ENCODE assay signal across 1 cellular context in the genomic region with DNA sequence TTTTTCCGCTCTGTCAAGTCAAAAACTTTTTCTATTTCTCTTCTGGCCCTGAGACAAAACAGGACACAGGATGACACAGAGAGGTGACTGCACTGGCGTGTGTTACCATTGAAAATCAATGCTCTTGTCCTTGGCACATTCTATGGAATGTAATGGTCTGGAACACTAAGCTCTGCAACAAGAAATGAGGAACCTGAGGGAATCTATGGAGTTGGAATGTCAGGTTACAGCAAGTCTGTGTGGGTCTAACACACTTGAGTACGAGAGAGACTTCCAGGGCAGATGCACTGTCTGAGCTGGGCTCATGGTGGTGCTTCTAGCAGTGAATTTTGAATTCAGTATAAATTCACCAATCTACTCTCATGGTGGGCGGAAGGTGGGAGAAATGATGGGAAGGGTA.
TF ChIP-seq lines count a peak whose summit lies in the region.

No MANE protein-coding gene starts in this region.

TF ChIP-seq in liver, 16 proteins besides CTCF, POLR2A, EP300 and RAD21 (continued from another document):
- TF ChIP-seq FOXA2 (IDR thresholded peaks at IDR 0.05) (no peak), EGR1 (IDR thresholded peaks at IDR 0.05; ENCODE audit: low read depth in 2 of 2) (no peak), ATF3 (IDR thresholded peaks at IDR 0.05) (peak; percentile 31), YY1 (IDR thresholded peaks at IDR 0.05) (peak; percentile 58), RXRA (IDR thresholded peaks at IDR 0.05) (peak; percentile 92), MAX (IDR thresholded peaks at IDR 0.05) (no peak), FOXA1 (IDR thresholded peaks at IDR 0.05) (no peak), JUND (IDR thresholded peaks at IDR 0.05) (peak in 1 of 2 donors; percentile 52), GABPA (IDR thresholded peaks at IDR 0.05 in 1 of 2, conservative IDR thresholded peaks at IDR 0.05 in 1 of 2) (no peak)
- TF ChIP-seq, protein P1, sequence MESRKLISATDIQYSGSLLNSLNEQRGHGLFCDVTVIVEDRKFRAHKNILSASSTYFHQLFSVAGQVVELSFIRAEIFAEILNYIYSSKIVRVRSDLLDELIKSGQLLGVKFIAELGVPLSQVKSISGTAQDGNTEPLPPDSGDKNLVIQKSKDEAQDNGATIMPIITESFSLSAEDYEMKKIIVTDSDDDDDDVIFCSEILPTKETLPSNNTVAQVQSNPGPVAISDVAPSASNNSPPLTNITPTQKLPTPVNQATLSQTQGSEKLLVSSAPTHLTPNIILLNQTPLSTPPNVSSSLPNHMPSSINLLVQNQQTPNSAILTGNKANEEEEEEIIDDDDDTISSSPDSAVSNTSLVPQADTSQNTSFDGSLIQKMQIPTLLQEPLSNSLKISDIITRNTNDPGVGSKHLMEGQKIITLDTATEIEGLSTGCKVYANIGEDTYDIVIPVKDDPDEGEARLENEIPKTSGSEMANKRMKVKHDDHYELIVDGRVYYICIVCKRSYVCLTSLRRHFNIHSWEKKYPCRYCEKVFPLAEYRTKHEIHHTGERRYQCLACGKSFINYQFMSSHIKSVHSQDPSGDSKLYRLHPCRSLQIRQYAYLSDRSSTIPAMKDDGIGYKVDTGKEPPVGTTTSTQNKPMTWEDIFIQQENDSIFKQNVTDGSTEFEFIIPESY (IDR thresholded peaks at IDR 0.05), result no peak
